Comparison of ENCODE assay signal across 10 cellular contexts in genomic region chr11:60625262-60625661, GRCh38.
DNase-seq lines count a peak whose midpoint lies in the region; ATAC-seq and TF ChIP-seq lines count a peak whose summit lies in the region.
"Had no signal": no experiment of that assay in that cellular context is flagged by ENCODE, and none has a peak within 500 bp of the region (broad histone marks: within the 10 kb centered on the region; RNA-seq: fewer than 3 reads in every experiment).

No MANE protein-coding gene starts in this region.

- H3K4me1 ChIP-seq in left lung: no peaks in the 10 kb centered on the region

- no peaks in the 10 kb centered on the region for H3K27me3 ChIP-seq in left lung

- DNase-seq in EH (ENCODE audit: low read depth) (peak; percentile 37), amniotic stem cell (lab: John Stamatoyannopoulos, UW) (peak; percentile 5), left lung (no peak), NCI-H1417 (lab: John Stamatoyannopoulos, UW) (no peak), NCI-H526 treated with DMSO at 0.1 percent for 48 hours (lab: John Stamatoyannopoulos, UW) (no peak)
- DNase-seq: activated T-cell treated with anti-CD3 and anti-CD28 coated beads, Interleukin-2, amount 50 U/mL, for 24 hours; NCI-H1048 had no signal

- H3K27ac ChIP-seq in left lung: no peak overlapping the region

- H3K4me3 ChIP-seq in left lung: no peak overlapping the region

- H3K9me3 ChIP-seq in left lung: no peaks in the 10 kb centered on the region

- peak; percentile 70 for TF ChIP-seq CTCF in LNCAP (IDR thresholded peaks at IDR 0.05)
- TF ChIP-seq CTCF in left lung (IDR thresholded peaks at IDR 0.05): no peak

- intact Hi-C loops in left lung (cut with DNase I): no loop called here

- ATAC-seq in left lung: peak; percentile 71
- ATAC-seq in esophagus mucosa: no peak
- no peak for ATAC-seq in GM21723 (IDR thresholded peaks at IDR 0.05; ENCODE audit: unreplicated experiment)

- H3K36me3 ChIP-seq in left lung: no peaks in the 10 kb centered on the region

Comparison
In these comparisons a context has a peak if more than half of its experiments do, and no peak if none do; other contexts are left out.
1. DNase-seq: peak in EH (single experiment) and amniotic stem cell (single experiment); none in left lung (0 of 2), NCI-H1417 (0 of 3) and NCI-H526 treated with DMSO at 0.1 percent for 48 hours (single experiment).